Comparison of ENCODE assay signal across 21 cellular contexts in genomic region chr3:22045882-22046281, GRCh38.
"Had no signal": no experiment of that assay in that cellular context is flagged by ENCODE, and none has a peak within 500 bp of the region (broad histone marks: within the 10 kb centered on the region; RNA-seq: fewer than 3 reads in every experiment).

No MANE protein-coding gene starts in this region.

- H3K27ac ChIP-seq: coronary artery, epithelial cell of prostate, heart left ventricle, neutrophil, ovary, prostate gland, upper lobe of left lung had no signal

- H3K4me1 ChIP-seq: heart left ventricle, prostate gland, upper lobe of left lung had no signal

- DNase-seq: activated B cell treated with CpG ODN at 0.5 μM for 24 hours; activated CD4-positive, alpha-beta T cell treated with anti-CD3 and anti-CD28 coated beads for 36 hours; activated CD4-positive, alpha-beta T cell treated with anti-CD3 and anti-CD28 coated beads, Interleukin-2, amount 50 U/mL, for 4 hours; activated CD8-positive, alpha-beta memory T cell treated with anti-CD3 and anti-CD28 coated beads, Interleukin-2, amount 50 U/mL, for 48 hours; activated naive CD4-positive, alpha-beta T cell treated with Interleukin-2 at 50 U/mL for 16 hours; activated naive CD8-positive, alpha-beta T cell treated with anti-CD3 and anti-CD28 coated beads for 36 hours; activated T-cell treated with anti-CD3 and anti-CD28 coated beads, Interleukin-2, amount 50 U/mL, for 4 hours; cerebellar nuclear complex; heart left ventricle; left cardiac atrium; midbrain; natural killer cell; ovary; stimulated activated CD4-positive, alpha-beta T cell treated with anti-CD3 and anti-CD28 coated beads, Interleukin-4, amount 100 ng/mL, for 24 hours; stimulated activated naive CD4-positive, alpha-beta T cell treated with Interleukin-2 at 50 U/mL for 16 hours; T1000; upper lobe of left lung had no signal

- H3K4me3 ChIP-seq: coronary artery, heart left ventricle, ovary, prostate gland, upper lobe of left lung had no signal

- H3K36me3 ChIP-seq: heart left ventricle, neutrophil, ovary, prostate gland, upper lobe of left lung had no signal

- H3K9me3 ChIP-seq: ovary, prostate gland, upper lobe of left lung had no signal

- H3K27me3 ChIP-seq: heart left ventricle, neutrophil, ovary, upper lobe of left lung had no signal
